ENCODE assay signal across 13 cellular contexts in genomic region chr18:44627245-44627644, GRCh38. TPM values are rescaled to one million over a fixed set of nuclear protein-coding genes. Genes with fewer than 3 reads are reported as not detected.
DNase-seq lines count a peak whose midpoint lies in the region; ATAC-seq, FAIRE-seq and TF ChIP-seq lines count a peak whose summit lies in the region.
"Had no signal": no experiment of that assay in that cellular context is flagged by ENCODE, and none has a peak within 500 bp of the region (broad histone marks: within the 10 kb centered on the region; RNA-seq: fewer than 3 reads in every experiment).

No MANE protein-coding gene starts in this region.

- DNase-seq in HepG2 (ENCODE audit: low spot score): no peak
- no peak for DNase-seq in right lobe of liver
- peak; percentile 19 for DNase-seq in amniotic epithelial cell (ENCODE audit: low read depth)
- no peak for DNase-seq in right cardiac atrium
- peak; percentile 14 for DNase-seq in urothelium cell line (ENCODE audit: low spot score)
- no peak for DNase-seq in WERI-Rb-1
- DNase-seq in NCI-H345 treated with DMSO at 0.1 percent for 48 hours (lab: John Stamatoyannopoulos, UW; ENCODE audit: unreplicated experiment): no peak
- DNase-seq: activated CD4-positive, alpha-beta T cell treated with anti-CD3 and anti-CD28 coated beads, Interleukin-2, amount 10 ng/mL, durations not matched to agents 24 days and 14 days; DND-41; NCI-H2081 had no signal

- POLR2A ChIA-PET in HepG2 (lab: Yijun Ruan, JAX): no interaction called here

- H3K36me3 ChIP-seq in HepG2 (replicated peaks in 1 of 2; ENCODE audit: control insufficient read depth in 1 of 2, insufficient read depth in 2 of 2, low read length in 2 of 2) (no peaks in the 10 kb centered on the region), right lobe of liver (no peaks in the 10 kb centered on the region), WERI-Rb-1 (no peaks in the 10 kb centered on the region)
- H3K36me3 ChIP-seq: esophagus muscularis mucosa had no signal

- WGBS in HepG2 (ENCODE audit: low lambda C conversion rate): 2% methylated on average over 2 of the region's 2 CpGs
- 37% methylated on average over 2 of the region's 2 CpGs for WGBS in right lobe of liver (ENCODE audit: insufficient coverage, low coverage, low lambda C conversion rate, missing lambda C conversion rate)
- 32% methylated on average over 2 of the region's 2 CpGs for WGBS in right cardiac atrium

- H3K4me2 ChIP-seq in HepG2 (ENCODE audit: low read depth, low read length): no peak overlapping the region

- H3K79me2 ChIP-seq in HepG2 (ENCODE audit: insufficient read depth, low read length): no peaks in the 10 kb centered on the region

- H3K27me3 ChIP-seq in HepG2 (ENCODE audit: control insufficient read depth in 1 of 2, insufficient read depth in 2 of 2, low read length in 2 of 2): no peaks in the 10 kb centered on the region
- H3K27me3 ChIP-seq in right lobe of liver: no peaks in the 10 kb centered on the region
- H3K27me3 ChIP-seq in right cardiac atrium (ENCODE audit: control insufficient read depth, insufficient read depth): no peaks in the 10 kb centered on the region
- peaks cover 66% of the 10 kb centered on the region for H3K27me3 ChIP-seq in WERI-Rb-1 (ENCODE audit: insufficient read depth, low read depth, severe bottlenecking)
- H3K27me3 ChIP-seq: esophagus muscularis mucosa had no signal

- BruUV-seq in HepG2 (replicated peaks; lab: Mats Ljungman, UMichigan): no TSS peak

- FAIRE-seq in HepG2 (lab: Jason Lieb, UNC) (no peak), urothelium cell line (lab: Jason Lieb, UNC) (no peak)
- FAIRE-seq: islet of Langerhans had no signal

- in situ Hi-C loops in HepG2 (cut with HindIII; ENCODE audit: extremely low pct_ligation_motif_present, low pct_unique_long_range_greater_than_20kb): no loop called here

- no peak for TF ChIP-seq RAD21 in HepG2 (CRISPR knock-in tag; IDR thresholded peaks at IDR 0.05)

- intact Hi-C loops in HepG2 (cut with micrococcal nuclease; ENCODE audit: unreplicated experiment): loop anchor here (5.0 kb wide), 1 partner anchor 580 kb away; no protein-coding TSS in a partner anchor
- intact Hi-C loops in right lobe of liver (cut with DNase I): no loop called here
- intact Hi-C loops in right cardiac atrium (cut with DNase I): no loop called here

- TF ChIP-seq EP300 in HepG2 (IDR thresholded peaks at IDR 0.05; ENCODE audit: low read depth in 2 of 2, low read length in 2 of 2) (no peak), HepG2 (CRISPR knock-in tag; IDR thresholded peaks at IDR 0.05; ENCODE audit: borderline replicate concordance) (no peak)

- H3K27ac ChIP-seq in HepG2 (ENCODE audit: extremely low read length, insufficient read depth, low read length) (no peak overlapping the region), right lobe of liver (no peak overlapping the region), right cardiac atrium (ENCODE audit: low read length) (no peak overlapping the region), WERI-Rb-1 (no peak overlapping the region)
- H3K27ac ChIP-seq: esophagus muscularis mucosa had no signal

- no peaks in the 10 kb centered on the region for H4K20me1 ChIP-seq in HepG2 (ENCODE audit: insufficient read depth, low read length)

- H3K9ac ChIP-seq in HepG2 (ENCODE audit: insufficient read depth, low read depth, low read length): no peak overlapping the region

- H3K4me3 ChIP-seq in HepG2 (replicated peaks in 1 of 3; ENCODE audit: insufficient read depth in 1 of 3, low read depth in 2 of 3, low read length in 3 of 3) (no peak overlapping the region), right lobe of liver (no peak overlapping the region), right cardiac atrium (ENCODE audit: low read length) (no peak overlapping the region), WERI-Rb-1 (ENCODE audit: low read depth, low read length) (no peak overlapping the region)
- H3K4me3 ChIP-seq: esophagus muscularis mucosa had no signal

- TF ChIP-seq CTCF in HepG2 (CRISPR knock-in tag; IDR thresholded peaks at IDR 0.05) (no peak), right lobe of liver (IDR thresholded peaks at IDR 0.05) (no peak), WERI-Rb-1 (IDR thresholded peaks at IDR 0.05; ENCODE audit: low read depth, low read length) (no peak)

- no peaks in the 10 kb centered on the region; the same call in 1 of the 2 replicates for H3K9me3 ChIP-seq in HepG2 (ENCODE audit: low read length)
- no peaks in the 10 kb centered on the region for H3K9me3 ChIP-seq in right lobe of liver
- no peaks in the 10 kb centered on the region for H3K9me3 ChIP-seq in right cardiac atrium (ENCODE audit: control insufficient read depth, low read length)
- H3K9me3 ChIP-seq in WERI-Rb-1 (ENCODE audit: severe bottlenecking): no peaks in the 10 kb centered on the region
- H3K9me3 ChIP-seq: esophagus muscularis mucosa had no signal

- no peak overlapping the region for H2AFZ ChIP-seq in HepG2 (ENCODE audit: low read length)

- CTCF ChIA-PET in HepG2 (lab: Yijun Ruan, JAX; ENCODE audit: low intra/inter-chr PET ratio, low total read pairs): no interaction called here

- TF ChIP-seq POLR2A in HepG2 (IDR thresholded peaks at IDR 0.05; ENCODE audit: insufficient read depth in 1 of 2, low read depth in 2 of 2, low read length in 2 of 2) (no peak), right lobe of liver (IDR thresholded peaks at IDR 0.05) (no peak)

- no peaks in the 10 kb centered on the region for H3K4me1 ChIP-seq in HepG2 (ENCODE audit: insufficient read depth, low read length)
- H3K4me1 ChIP-seq in right lobe of liver: peaks cover 0 to 6% (median 3%) of the 10 kb centered on the region in 4 donors
- no peaks in the 10 kb centered on the region for H3K4me1 ChIP-seq in right cardiac atrium (ENCODE audit: control insufficient read depth, insufficient read depth, low read length)
- H3K4me1 ChIP-seq: esophagus muscularis mucosa had no signal

- ATAC-seq in HepG2: no peak
- no peak for ATAC-seq in right lobe of liver
- ATAC-seq in right cardiac atrium: peak; percentile 68 to 81
- ATAC-seq in HG03460 (IDR thresholded peaks at IDR 0.05; ENCODE audit: unreplicated experiment): no peak

TF ChIP-seq in HepG2, 621 proteins besides CTCF, POLR2A, EP300 and RAD21:
- TF ChIP-seq SOX5 (CRISPR knock-in tag; IDR thresholded peaks at IDR 0.05; ENCODE audit: borderline replicate concordance) (no peak), NFE2L2 (IDR thresholded peaks at IDR 0.05; ENCODE audit: low read length) (0 out of 2 replicates have a peak, but pooled peaks have one; percentile 25)

RNA-seq across cellular contexts. Expression of gene SETBP1, which starts 53.4 kb away (rescaled TPM):
- total RNA-seq in HepG2 (2016; rRNA removed; fragmentation: Illumina TruSeq; extraction: Trizol) (0.18 and 0.20 TPM in 2 replicates), right lobe of liver (10 to 100 TPM; 14.3 to 29.1 (median 16.6) TPM), right cardiac atrium (10 to 100 TPM; 16.4 to 24.1 (median 19.8) TPM)
- 2.5 and 2.7 TPM in 2 replicates for total RNA-seq in HepG2 (2016; cell fraction: cytosol; rRNA removed; fragmentation: Illumina TruSeq; extraction: Trizol; ENCODE audit: low read depth)
- total RNA-seq in HepG2 (2016; cell fraction: insoluble cytoplasmic fraction; rRNA removed; fragmentation: Illumina TruSeq; extraction: Trizol): 0.15 and 0.16 TPM in 2 replicates
- total RNA-seq in HepG2 (2016; cell fraction: membrane; rRNA removed; fragmentation: Illumina TruSeq; extraction: Trizol): 0.31 and 0.62 TPM in 2 replicates
- total RNA-seq in HepG2 (2016; cell fraction: nucleus; rRNA removed; fragmentation: Illumina TruSeq; extraction: Trizol): 1.1 and 1.3 TPM in 2 replicates
- polyA plus RNA-seq in HepG2 (2011; rRNA removed) (0.65 and 0.73 TPM in 2 replicates), right cardiac atrium (2.0 TPM)
- 0.20 and 0.42 TPM in 2 replicates for polyA plus RNA-seq in HepG2 (2011; cell fraction: cytosol; rRNA removed)
- polyA plus RNA-seq in HepG2 (2011; cell fraction: nucleus; rRNA removed): 1.8 TPM in 2 replicates
- 0.93 and 2.0 TPM in 2 replicates for polyA plus RNA-seq in HepG2 (2012)
- not detected in 2 replicates for polyA plus RNA-seq in HepG2 (2016; cell fraction: cytosol; fragmentation: Illumina TruSeq; extraction: Trizol; ENCODE audit: low read depth)
- 0.05 and 0.09 TPM in 2 replicates for polyA plus RNA-seq in HepG2 (2016; cell fraction: insoluble cytoplasmic fraction; fragmentation: Illumina TruSeq; extraction: Trizol; ENCODE audit: low read depth)
- 0.08 TPM in 1 of 2 replicates, not detected in the other for polyA plus RNA-seq in HepG2 (2016; cell fraction: membrane; fragmentation: Illumina TruSeq; extraction: Trizol; ENCODE audit: low read depth)
- 0.08 and 0.32 TPM in 2 replicates for polyA plus RNA-seq in HepG2 (2016; cell fraction: nucleus; fragmentation: Illumina TruSeq; extraction: Trizol; ENCODE audit: insufficient read depth, low read depth)
- 2.0 and 2.9 TPM in 2 replicates for polyA minus RNA-seq in HepG2 (2011; rRNA and poly(A)+ RNA removed; ENCODE audit: low replicate concordance)
- polyA minus RNA-seq in HepG2 (2011; cell fraction: cytosol; rRNA and poly(A)+ RNA removed): 0.26 and 1.1 TPM in 2 replicates
- polyA minus RNA-seq in HepG2 (2011; cell fraction: nucleus; rRNA and poly(A)+ RNA removed): 6.8 and 10.6 TPM in 2 replicates

Comparison
In these comparisons a context has a peak if more than half of its experiments do, and no peak if none do; other contexts are left out.
1. RNA of gene SETBP1, which starts 53.4 kb away (total RNA-seq): 16.4 to 24.1 TPM in right cardiac atrium and 14.3 to 29.1 TPM in right lobe of liver; 0.15 to 2.7 TPM in HepG2; every median in the first group is over 4 times any median in the second.
2. ATAC-seq: peak in right cardiac atrium (2 of 2); none in HepG2 (single experiment), right lobe of liver (0 of 4) and HG03460 (single experiment).
3. DNase-seq: peak in amniotic epithelial cell (single experiment) and urothelium cell line (single experiment); none in HepG2 (single experiment), right lobe of liver (0 of 3), right cardiac atrium (0 of 3), WERI-Rb-1 (single experiment) and NCI-H345 treated with DMSO at 0.1 percent for 48 hours (single experiment).